1 cellular context compared by ENCODE assay signal in the genomic region with DNA sequence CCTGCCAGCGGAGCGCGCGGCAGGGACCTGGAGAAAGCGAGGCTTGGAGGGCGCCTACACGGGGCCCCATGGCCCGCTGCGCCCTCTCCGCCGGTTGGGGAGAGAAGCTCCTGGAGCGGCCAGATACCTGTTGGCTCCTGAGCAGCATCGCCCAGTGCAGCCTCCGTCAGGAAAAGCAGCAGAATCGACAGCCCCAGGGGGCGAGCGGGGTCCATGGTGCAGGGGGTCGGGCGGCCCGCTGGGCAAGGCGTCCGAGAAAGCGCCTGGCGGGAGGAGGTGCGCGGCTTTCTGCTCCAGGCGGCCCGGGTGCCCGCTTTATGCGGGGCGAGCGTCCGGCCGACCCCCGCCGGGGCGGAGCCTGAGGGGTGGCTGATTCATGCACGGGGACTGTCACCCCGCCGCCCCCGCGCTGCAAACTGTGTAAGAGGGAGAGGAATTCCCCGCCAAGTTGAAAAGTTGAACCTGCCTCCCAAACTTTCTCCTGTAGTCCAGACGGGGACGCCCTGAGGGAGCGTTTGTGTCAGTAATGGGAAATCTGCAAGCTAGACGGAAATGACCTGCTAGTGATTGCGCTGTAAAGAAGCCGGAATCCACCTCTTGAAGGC.
TF ChIP-seq lines count a peak whose summit lies in the region.

A gene with protein sequence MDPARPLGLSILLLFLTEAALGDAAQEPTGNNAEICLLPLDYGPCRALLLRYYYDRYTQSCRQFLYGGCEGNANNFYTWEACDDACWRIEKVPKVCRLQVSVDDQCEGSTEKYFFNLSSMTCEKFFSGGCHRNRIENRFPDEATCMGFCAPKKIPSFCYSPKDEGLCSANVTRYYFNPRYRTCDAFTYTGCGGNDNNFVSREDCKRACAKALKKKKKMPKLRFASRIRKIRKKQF (minus strand): TSS at position 290 of the 605 bp plus-strand sequence. CDS start 75 bp downstream, at position 215.

TF ChIP-seq in SK-N-SH, 30 proteins besides CTCF, POLR2A, EP300 and RAD21 (continued from another document):
- TF ChIP-seq, protein P1, sequence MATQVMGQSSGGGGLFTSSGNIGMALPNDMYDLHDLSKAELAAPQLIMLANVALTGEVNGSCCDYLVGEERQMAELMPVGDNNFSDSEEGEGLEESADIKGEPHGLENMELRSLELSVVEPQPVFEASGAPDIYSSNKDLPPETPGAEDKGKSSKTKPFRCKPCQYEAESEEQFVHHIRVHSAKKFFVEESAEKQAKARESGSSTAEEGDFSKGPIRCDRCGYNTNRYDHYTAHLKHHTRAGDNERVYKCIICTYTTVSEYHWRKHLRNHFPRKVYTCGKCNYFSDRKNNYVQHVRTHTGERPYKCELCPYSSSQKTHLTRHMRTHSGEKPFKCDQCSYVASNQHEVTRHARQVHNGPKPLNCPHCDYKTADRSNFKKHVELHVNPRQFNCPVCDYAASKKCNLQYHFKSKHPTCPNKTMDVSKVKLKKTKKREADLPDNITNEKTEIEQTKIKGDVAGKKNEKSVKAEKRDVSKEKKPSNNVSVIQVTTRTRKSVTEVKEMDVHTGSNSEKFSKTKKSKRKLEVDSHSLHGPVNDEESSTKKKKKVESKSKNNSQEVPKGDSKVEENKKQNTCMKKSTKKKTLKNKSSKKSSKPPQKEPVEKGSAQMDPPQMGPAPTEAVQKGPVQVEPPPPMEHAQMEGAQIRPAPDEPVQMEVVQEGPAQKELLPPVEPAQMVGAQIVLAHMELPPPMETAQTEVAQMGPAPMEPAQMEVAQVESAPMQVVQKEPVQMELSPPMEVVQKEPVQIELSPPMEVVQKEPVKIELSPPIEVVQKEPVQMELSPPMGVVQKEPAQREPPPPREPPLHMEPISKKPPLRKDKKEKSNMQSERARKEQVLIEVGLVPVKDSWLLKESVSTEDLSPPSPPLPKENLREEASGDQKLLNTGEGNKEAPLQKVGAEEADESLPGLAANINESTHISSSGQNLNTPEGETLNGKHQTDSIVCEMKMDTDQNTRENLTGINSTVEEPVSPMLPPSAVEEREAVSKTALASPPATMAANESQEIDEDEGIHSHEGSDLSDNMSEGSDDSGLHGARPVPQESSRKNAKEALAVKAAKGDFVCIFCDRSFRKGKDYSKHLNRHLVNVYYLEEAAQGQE (IDR thresholded peaks at IDR 0.05; ENCODE audit: low read depth, low read length) = no peak
- TF ChIP-seq TCF12 (IDR thresholded peaks at IDR 0.05) (no peak), FOXM1 (IDR thresholded peaks at IDR 0.05; ENCODE audit: low read depth) (no peak), YY1 (IDR thresholded peaks at IDR 0.05; ENCODE audit: low read depth) (no peak), RCOR1 (IDR thresholded peaks at IDR 0.05; ENCODE audit: low read length) (peak; percentile 46; the same call in 1 of the 2 replicates), NRF1 (IDR thresholded peaks at IDR 0.05; ENCODE audit: low read depth, low read length) (no peak), POLR2AphosphoS5 (IDR thresholded peaks at IDR 0.05; ENCODE audit: low read depth, low read length) (0 out of 2 replicates have a peak, but pooled peaks have one; percentile 16), SMC3 (IDR thresholded peaks at IDR 0.05; ENCODE audit: low read depth, low read length) (no peak; the same call in 1 of the 2 replicates), TAF1 (IDR thresholded peaks at IDR 0.05; ENCODE audit: borderline replicate concordance, low read depth, low read length) (peak; percentile 36; the same call in 1 of the 2 replicates)
- TF ChIP-seq, protein P2, sequence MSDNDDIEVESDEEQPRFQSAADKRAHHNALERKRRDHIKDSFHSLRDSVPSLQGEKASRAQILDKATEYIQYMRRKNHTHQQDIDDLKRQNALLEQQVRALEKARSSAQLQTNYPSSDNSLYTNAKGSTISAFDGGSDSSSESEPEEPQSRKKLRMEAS (IDR thresholded peaks at IDR 0.05; ENCODE audit: low read depth) = peak; percentile 23; the same call in 1 of the 2 replicates
